Comparison of ENCODE assay signal across 22 cellular contexts in genomic region chr1:178916448-178917174, GRCh38. TPM values are rescaled to one million over a fixed set of nuclear protein-coding genes. Genes with fewer than 3 reads are reported as not detected.
DNase-seq lines count a peak whose midpoint lies in the region; ATAC-seq, FAIRE-seq and TF ChIP-seq lines count a peak whose summit lies in the region.
"Had no signal": no experiment of that assay in that cellular context is flagged by ENCODE, and none has a peak within 500 bp of the region (broad histone marks: within the 10 kb centered on the region; RNA-seq: fewer than 3 reads in every experiment).

No MANE protein-coding gene starts in this region.

- H3K9me3 ChIP-seq in astrocyte (ENCODE audit: insufficient read depth, low read depth, low read length): no peaks in the 10 kb centered on the region
- H3K9me3 ChIP-seq: gastrocnemius medialis, lower lobe of right lung, psoas muscle had no signal

- H3K36me3 ChIP-seq in GM23338 (ENCODE audit: insufficient read depth) (no peaks in the 10 kb centered on the region), astrocyte (ENCODE audit: insufficient read depth, low read length) (no peaks in the 10 kb centered on the region)

- no peak overlapping the region for H3K9ac ChIP-seq in astrocyte (ENCODE audit: low read length)

- H3K9me2 ChIP-seq in GM23338 (ENCODE audit: insufficient read depth): no peaks in the 10 kb centered on the region

- no peak overlapping the region for H2AFZ ChIP-seq in GM23338
- H2AFZ ChIP-seq in astrocyte (ENCODE audit: low read depth, low read length): no peak overlapping the region

- ATAC-seq in GM18867 (IDR thresholded peaks at IDR 0.05; ENCODE audit: unreplicated experiment) (peak; percentile 56), GM23338 (no peak; the same call in 2 of the 3 replicates)
- ATAC-seq: gastrocnemius medialis; lower lobe of right lung; naive thymus-derived CD4-positive, alpha-beta T cell; psoas muscle; stimulated activated naive CD8-positive, alpha-beta T cell treated with anti-CD3 and anti-CD28 coated beads, Interleukin-15, Interleukin-2, amounts not matched to agents 100 U/mL and 50 U/mL, for 24 hours; T-cell had no signal

- H3K36me3 Mint-ChIP-seq in GM23338 (ENCODE audit: low read depth): peaks cover 16% of the 10 kb centered on the region; the same call in 1 of the 3 replicates
- H3K36me3 Mint-ChIP-seq in astrocyte (ENCODE audit: low read depth, unreplicated experiment): peaks cover 15% of the 10 kb centered on the region
- H3K36me3 Mint-ChIP-seq in nephron progenitor cell (ENCODE audit: low read depth): peaks cover 48% of the 10 kb centered on the region
- peaks cover 39% of the 10 kb centered on the region for H3K36me3 Mint-ChIP-seq in type B pancreatic cell

- TF ChIP-seq CTCF in GM23338 (conservative IDR thresholded peaks at IDR 0.05; ENCODE audit: low read depth in 2 of 2): no peak
- TF ChIP-seq CTCF in astrocyte (IDR thresholded peaks at IDR 0.05; ENCODE audit: insufficient read depth, low read depth, low read length): no peak
- no peak for TF ChIP-seq CTCF in nephron progenitor cell (IDR thresholded peaks at IDR 0.05)
- no peak for TF ChIP-seq CTCF in type B pancreatic cell (conservative IDR thresholded peaks at IDR 0.05)

- no peaks in the 10 kb centered on the region for H3F3A ChIP-seq in GM23338 (replicated peaks; ENCODE audit: low read depth)

- H3K4me3 Mint-ChIP-seq in GM23338 (no peak overlapping the region), astrocyte (ENCODE audit: unreplicated experiment) (no peak overlapping the region), nephron progenitor cell (no peak overlapping the region), type B pancreatic cell (no peak overlapping the region)
- H3K4me3 Mint-ChIP-seq: CD4-positive, CD25-positive, alpha-beta regulatory T cell; HFFc6; naive thymus-derived CD4-positive, alpha-beta T cell; T-cell had no signal

- DNase-seq in GM23338 (ENCODE audit: low spot score) (no peak), astrocyte (ENCODE audit: low read depth) (peak; percentile 24), nephron progenitor cell (no peak), inferior parietal cortex (ENCODE audit: extremely low spot score) (no peak), type B pancreatic cell (ENCODE audit: extremely low spot score, unreplicated experiment) (no peak), iPS-NIHi7 (ENCODE audit: extremely low spot score) (no peak)
- no peak for DNase-seq in activated effector memory CD4-positive, alpha-beta T cell treated with Interleukin-2 at 50 U/mL for 16 hours
- DNase-seq: ACHN; aorta; CD4-positive, CD25-positive, alpha-beta regulatory T cell; DND-41; gastrocnemius medialis; HFFc6; lower lobe of right lung; naive thymus-derived CD4-positive, alpha-beta T cell; NCI-H1436 treated with DMSO at 0.1 percent for 48 hours; psoas muscle; stimulated activated CD4-positive, alpha-beta T cell treated with anti-CD3 and anti-CD28 coated beads, Interleukin-12 subunit alpha, Interleukin-12 subunit beta, amount 100 ng/mL, for 4 hours; stimulated activated naive CD8-positive, alpha-beta T cell treated with anti-CD3 and anti-CD28 coated beads, Interleukin-15, Interleukin-2, amounts not matched to agents 100 U/mL and 50 U/mL, for 24 hours; T-cell had no signal

- H3K4me3 ChIP-seq in GM23338: no peak overlapping the region
- H3K4me3 ChIP-seq in astrocyte (ENCODE audit: insufficient read depth, low read depth, low read length): no peak overlapping the region
- H3K4me3 ChIP-seq: gastrocnemius medialis, lower lobe of right lung, psoas muscle had no signal

- H4K20me1 ChIP-seq in GM23338 (replicated peaks; ENCODE audit: insufficient read depth) (no peaks in the 10 kb centered on the region), astrocyte (ENCODE audit: insufficient read depth, low read length) (no peaks in the 10 kb centered on the region)

- H3K4me1 ChIP-seq in GM23338 (ENCODE audit: insufficient read depth): no peaks in the 10 kb centered on the region
- no peaks in the 10 kb centered on the region for H3K4me1 ChIP-seq in astrocyte (ENCODE audit: insufficient read depth, low read length)
- H3K4me1 ChIP-seq: lower lobe of right lung, psoas muscle had no signal

- no peak for FAIRE-seq in astrocyte (lab: Jason Lieb, UNC)

- H3K9me3 Mint-ChIP-seq in GM23338 (no peaks in the 10 kb centered on the region), astrocyte (ENCODE audit: unreplicated experiment) (no peaks in the 10 kb centered on the region), nephron progenitor cell (no peaks in the 10 kb centered on the region), type B pancreatic cell (no peaks in the 10 kb centered on the region)
- H3K9me3 Mint-ChIP-seq: HFFc6, T-cell had no signal

- H3K27ac Mint-ChIP-seq in GM23338 (peak overlapping the region; percentile 11; the same call in 1 of the 2 replicates), astrocyte (ENCODE audit: unreplicated experiment) (no peak overlapping the region), nephron progenitor cell (peak overlapping the region; percentile 72), type B pancreatic cell (no peak overlapping the region)
- H3K27ac Mint-ChIP-seq: CD4-positive, CD25-positive, alpha-beta regulatory T cell; HFFc6; naive thymus-derived CD4-positive, alpha-beta T cell; T-cell had no signal

- H3K27ac ChIP-seq in GM23338 (ENCODE audit: low read depth) (no peak overlapping the region), astrocyte (ENCODE audit: low read depth, low read length) (no peak overlapping the region)
- H3K27ac ChIP-seq: gastrocnemius medialis, lower lobe of right lung, psoas muscle, VCaP had no signal

- H3K79me2 ChIP-seq in GM23338 (replicated peaks; ENCODE audit: insufficient read depth) (no peaks in the 10 kb centered on the region), astrocyte (ENCODE audit: insufficient read depth, low read length) (no peaks in the 10 kb centered on the region)

- no peaks in the 10 kb centered on the region for H3K27me3 ChIP-seq in GM23338 (ENCODE audit: insufficient read depth)
- no peaks in the 10 kb centered on the region for H3K27me3 ChIP-seq in astrocyte (ENCODE audit: insufficient read depth, low read length)
- H3K27me3 ChIP-seq: gastrocnemius medialis had no signal

- no peak overlapping the region for H3K4me2 ChIP-seq in GM23338
- no peak overlapping the region for H3K4me2 ChIP-seq in astrocyte (ENCODE audit: low read length)

- H3K27me3 Mint-ChIP-seq in GM23338 (ENCODE audit: insufficient read depth, low read depth, poor library complexity): no peaks in the 10 kb centered on the region
- no peaks in the 10 kb centered on the region for H3K27me3 Mint-ChIP-seq in astrocyte (ENCODE audit: low read depth, unreplicated experiment)
- H3K27me3 Mint-ChIP-seq in nephron progenitor cell (ENCODE audit: low read depth, poor library complexity): peaks cover 4% of the 10 kb centered on the region
- no peaks in the 10 kb centered on the region for H3K27me3 Mint-ChIP-seq in type B pancreatic cell
- H3K27me3 Mint-ChIP-seq: T-cell had no signal

- H3K4me1 Mint-ChIP-seq in GM23338 (peaks cover 6% of the 10 kb centered on the region; the same call in 2 of the 3 replicates), astrocyte (ENCODE audit: low read depth, unreplicated experiment) (peaks cover 10% of the 10 kb centered on the region), nephron progenitor cell (peaks cover 6% of the 10 kb centered on the region), type B pancreatic cell (ENCODE audit: unreplicated experiment) (peaks cover 16% of the 10 kb centered on the region)
- H3K4me1 Mint-ChIP-seq: CD4-positive, CD25-positive, alpha-beta regulatory T cell; naive thymus-derived CD4-positive, alpha-beta T cell; T-cell had no signal

TF ChIP-seq in GM23338, 12 proteins besides CTCF, POLR2A, EP300 and RAD21 (continues in another document):
- TF ChIP-seq ZNF331 (CRISPR knock-in tag; IDR thresholded peaks at IDR 0.05; ENCODE audit: low read depth): no peak
- no peak for TF ChIP-seq REST (IDR thresholded peaks at IDR 0.05; ENCODE audit: unreplicated experiment)
- no peak for TF ChIP-seq STAT1 (IDR thresholded peaks at IDR 0.05; ENCODE audit: unreplicated experiment)

RNA-seq across cellular contexts. Expression of gene ANGPTL1, which starts 45.7 kb away (rescaled TPM):
- not detected in 2 replicates for total RNA-seq in GM23338 (2014; rRNA removed; shearing (Covaris generic))
- polyA plus RNA-seq in GM23338 (2016; fragmentation: Nextera tagmentation; extraction: Ambion mirVana): 0.19 and 0.58 TPM in 2 replicates
- 4.1 and 5.7 TPM in 2 replicates for total RNA-seq in astrocyte
- total RNA-seq in type B pancreatic cell (ENCODE audit: low replicate concordance): 0.43 and 17.9 TPM in 2 replicates
- total RNA-seq: CD4-positive, CD25-positive, alpha-beta regulatory T cell; HFFc6; naive thymus-derived CD4-positive, alpha-beta T cell had no signal
- polyA plus RNA-seq: CD4-positive, CD25-positive, alpha-beta regulatory T cell; naive thymus-derived CD4-positive, alpha-beta T cell had no signal

Comparison
In these comparisons a context has a peak if more than half of its experiments do, and no peak if none do; other contexts are left out.
1. H3K27ac Mint-ChIP-seq: peak in GM23338 (single experiment) and nephron progenitor cell (single experiment); none in astrocyte (single experiment) and type B pancreatic cell (single experiment).